Comparison of ENCODE assay signal across 8 cellular contexts in genomic region chr5:109690456-109691247, GRCh38. TPM values are rescaled to one million over a fixed set of nuclear protein-coding genes. Genes with fewer than 3 reads are reported as not detected.
DNase-seq lines count a peak whose midpoint lies in the region; ATAC-seq lines count a peak whose summit lies in the region.

No MANE protein-coding gene starts in this region.

- peak overlapping the region; percentile 90 for H3K27ac ChIP-seq in effector memory CD4-positive, alpha-beta T cell (ENCODE audit: insufficient read depth, low read length, poor library complexity, severe bottlenecking)

- H3K4me1 ChIP-seq in effector memory CD4-positive, alpha-beta T cell (ENCODE audit: control insufficient read depth, insufficient read depth, low read length, poor library complexity, severe bottlenecking), result peaks cover 18% of the 10 kb centered on the region

- H3K4me3 ChIP-seq in effector memory CD4-positive, alpha-beta T cell (ENCODE audit: insufficient read depth, low read depth, low read length, poor library complexity, severe bottlenecking), result peak overlapping the region; percentile 95

- no peaks in the 10 kb centered on the region for H3K27me3 ChIP-seq in effector memory CD4-positive, alpha-beta T cell (replicated peaks; ENCODE audit: control insufficient read depth, insufficient read depth, low read length, poor library complexity, severe bottlenecking)

- H3K9me3 ChIP-seq in effector memory CD4-positive, alpha-beta T cell (ENCODE audit: control insufficient read depth, low read length), result no peaks in the 10 kb centered on the region

- peak; percentile 18 for ATAC-seq in HG03097 (IDR thresholded peaks at IDR 0.05; ENCODE audit: low FRiP score, unreplicated experiment)

- DNase-seq in NCI-H2171 treated with DMSO at 0.1 percent for 48 hours (lab: John Stamatoyannopoulos, UW), result peak; percentile 58
- DNase-seq in NCI-H2171 (lab: John Stamatoyannopoulos, UW), result no peak
- DNase-seq in NCI-H774 (lab: John Stamatoyannopoulos, UW), result peak; percentile 5
- DNase-seq in activated CD8-positive, alpha-beta memory T cell treated with anti-CD3 and anti-CD28 coated beads for 48 hours (ENCODE audit: low read depth in 2 of 3, low spot score in 2 of 3), result peak; percentile 15 to 20 (median 17)
- peak; percentile 7 to 31 (median 28) for DNase-seq in effector memory CD4-positive, alpha-beta T cell
- peak; percentile 89 to 90 for DNase-seq in lung microvascular endothelial cell (ENCODE audit: low read depth in 2 of 2)
- DNase-seq in stimulated activated CD4-positive, alpha-beta T cell treated with anti-CD3 and anti-CD28 coated beads, TNF-alpha, amount 100 ng/mL, for 24 hours (ENCODE audit: low read depth in 3 of 3), result peak in 2 of 3 experiments; percentile 20 to 43

- no peaks in the 10 kb centered on the region for H3K36me3 ChIP-seq in effector memory CD4-positive, alpha-beta T cell (ENCODE audit: control insufficient read depth, insufficient read depth, low read length)

RNA-seq across cellular contexts. Expression of gene MAN2A1, which starts 0.9 kb away (rescaled TPM):
- 42.9 and 45.4 TPM in 2 replicates for total RNA-seq in lung microvascular endothelial cell
